In genomic region chr15:76152197-76152596, GRCh38 we compare ENCODE assay signal across 34 cellular contexts.
"Had no signal": no experiment of that assay in that cellular context is flagged by ENCODE, and none has a peak within 500 bp of the region (broad histone marks: within the 10 kb centered on the region; RNA-seq: fewer than 3 reads in every experiment).

No MANE protein-coding gene starts in this region.

- H3K9me3 Mint-ChIP-seq: activated B cell treated with CpG ODN at 0.5 μM for 24 hours; activated CD8-positive, alpha-beta T cell treated with anti-CD3 and anti-CD28 coated beads for 36 hours; activated naive CD4-positive, alpha-beta T cell treated with anti-CD3 and anti-CD28 coated beads, Interleukin-2, amount 10 ng/mL, durations not matched to agents 7 days and 5 days; activated naive CD4-positive, alpha-beta T cell treated with anti-CD3 and anti-CD28 coated beads, Interleukin-2, amount 50 U/mL, for 72 hours; activated naive CD8-positive, alpha-beta T cell treated with anti-CD3 and anti-CD28 coated beads, Interleukin-2, amount 10 ng/mL, durations not matched to agents 7 days and 5 days; activated T-helper 1 cell treated with anti-CD3 and anti-CD28 coated beads, Interleukin-12 subunit alpha, Interleukin-12 subunit beta, Interleukin-2, Interleukin-4 antibody, amounts not matched to agents 30 ng/mL and 10 ng/mL and 1 ng/mL, durations not matched to agents 14 hours and 24 hours and 36 hours; activated T-helper 2 cell treated with anti-CD3 and anti-CD28 coated beads, Interferon-gamma antibody, Interleukin-2, Interleukin-4, amounts not matched to agents 10 μg/mL and 5 μg/mL and 100 μg/mL, durations not matched to agents 14 hours and 24 hours and 36 hours; brain; effector memory CD8-positive, alpha-beta T cell had no signal

- H3K27me3 ChIP-seq: ascending aorta, breast epithelium, cardiac muscle cell, foreskin keratinocyte, gastrocnemius medialis had no signal

- H3K9me3 ChIP-seq: ascending aorta, breast epithelium, esophagus muscularis mucosa, gastrocnemius medialis, heart left ventricle had no signal

- FAIRE-seq: colon had no signal

- H3K36me3 Mint-ChIP-seq: activated naive CD4-positive, alpha-beta T cell treated with anti-CD3 and anti-CD28 coated beads, Interleukin-2, amount 10 ng/mL, durations not matched to agents 7 days and 5 days; activated naive CD4-positive, alpha-beta T cell treated with anti-CD3 and anti-CD28 coated beads, Interleukin-2, amount 50 U/mL, for 72 hours; activated naive CD8-positive, alpha-beta T cell treated with anti-CD3 and anti-CD28 coated beads, Interleukin-2, amount 10 ng/mL, durations not matched to agents 7 days and 5 days; brain had no signal

- H3K4me3 Mint-ChIP-seq: activated B cell treated with CpG ODN at 0.5 μM for 24 hours; activated CD8-positive, alpha-beta T cell treated with anti-CD3 and anti-CD28 coated beads for 36 hours; activated naive CD4-positive, alpha-beta T cell treated with anti-CD3 and anti-CD28 coated beads, Interleukin-2, amount 10 ng/mL, durations not matched to agents 7 days and 5 days; activated naive CD8-positive, alpha-beta T cell treated with anti-CD3 and anti-CD28 coated beads, Interleukin-2, amount 10 ng/mL, durations not matched to agents 7 days and 5 days; activated T-helper 1 cell treated with anti-CD3 and anti-CD28 coated beads, Interleukin-12 subunit alpha, Interleukin-12 subunit beta, Interleukin-2, Interleukin-4 antibody, amounts not matched to agents 30 ng/mL and 10 ng/mL and 1 ng/mL, durations not matched to agents 14 hours and 24 hours and 36 hours; brain; effector memory CD8-positive, alpha-beta T cell had no signal

- H3K4me3 ChIP-seq: ascending aorta, breast epithelium, cardiac muscle cell, esophagus muscularis mucosa, gastrocnemius medialis, heart left ventricle had no signal

- H3K36me3 ChIP-seq: ascending aorta, breast epithelium, cardiac muscle cell, esophagus muscularis mucosa, gastrocnemius medialis, heart left ventricle, WERI-Rb-1 had no signal

- ATAC-seq: activated CD4-positive, CD25-positive, alpha-beta regulatory T cell treated with anti-CD3 and anti-CD28 coated beads, Interleukin-2, amount 50 U/mL, for 24 hours; activated CD8-positive, alpha-beta T cell treated with anti-CD3 and anti-CD28 coated beads for 36 hours; activated naive CD4-positive, alpha-beta T cell treated with anti-CD3 and anti-CD28 coated beads, Interleukin-2, amount 50 U/mL, for 72 hours; effector memory CD8-positive, alpha-beta T cell; foreskin keratinocyte; gastrocnemius medialis; heart left ventricle had no signal

- H3K27ac ChIP-seq: breast epithelium, cardiac muscle cell, esophagus muscularis mucosa, foreskin keratinocyte, gastrocnemius medialis, heart left ventricle had no signal

- H3K27ac Mint-ChIP-seq: activated CD8-positive, alpha-beta T cell treated with anti-CD3 and anti-CD28 coated beads for 36 hours; activated naive CD4-positive, alpha-beta T cell treated with anti-CD3 and anti-CD28 coated beads, Interleukin-2, amount 10 ng/mL, durations not matched to agents 7 days and 5 days; activated naive CD8-positive, alpha-beta T cell treated with anti-CD3 and anti-CD28 coated beads, Interleukin-2, amount 10 ng/mL, durations not matched to agents 7 days and 5 days; activated T-helper 1 cell treated with anti-CD3 and anti-CD28 coated beads, Interleukin-12 subunit alpha, Interleukin-12 subunit beta, Interleukin-2, Interleukin-4 antibody, amounts not matched to agents 30 ng/mL and 10 ng/mL and 1 ng/mL, durations not matched to agents 14 hours and 24 hours and 36 hours had no signal

- DNase-seq: activated B cell treated with CpG ODN at 0.5 μM for 24 hours; activated CD4-positive, alpha-beta T cell treated with anti-CD3 and anti-CD28 coated beads for 48 hours; activated CD4-positive, alpha-beta T cell treated with anti-CD3 and anti-CD28 coated beads, Interleukin-2, amount 50 U/mL, for 1 hour; activated CD4-positive, alpha-beta T cell treated with anti-CD3 and anti-CD28 coated beads, Interleukin-2, amount 50 U/mL, for 48 hours; activated CD8-positive, alpha-beta memory T cell treated with anti-CD3 and anti-CD28 coated beads for 24 hours; activated CD8-positive, alpha-beta T cell treated with anti-CD3 and anti-CD28 coated beads for 36 hours; activated effector memory CD4-positive, alpha-beta T cell treated with anti-CD3 and anti-CD28 coated beads, Interleukin-2, amount 50 U/mL, for 16 hours; activated naive CD4-positive, alpha-beta T cell; activated naive CD4-positive, alpha-beta T cell treated with anti-CD3 and anti-CD28 coated beads, Interleukin-2, amount 10 ng/mL, durations not matched to agents 7 days and 5 days; activated naive CD8-positive, alpha-beta T cell treated with anti-CD3 and anti-CD28 coated beads, Interleukin-2, amount 10 ng/mL, durations not matched to agents 7 days and 5 days; activated T-cell treated with anti-CD3 and anti-CD28 coated beads, Interleukin-2, amount 50 U/mL, for 1 hour; activated T-cell treated with anti-CD3 and anti-CD28 coated beads, Interleukin-2, amount 50 U/mL, for 48 hours; central memory CD4-positive, alpha-beta T cell; cortex of kidney; dermis blood vessel endothelial cell; effector CD4-positive, alpha-beta T cell; effector memory CD8-positive, alpha-beta T cell; erythroblast; foreskin keratinocyte; gastrocnemius medialis; glutamatergic neuron; heart left ventricle; T-helper 9 cell; WERI-Rb-1 had no signal
